10 cellular contexts compared by ENCODE assay signal in the genomic region with DNA sequence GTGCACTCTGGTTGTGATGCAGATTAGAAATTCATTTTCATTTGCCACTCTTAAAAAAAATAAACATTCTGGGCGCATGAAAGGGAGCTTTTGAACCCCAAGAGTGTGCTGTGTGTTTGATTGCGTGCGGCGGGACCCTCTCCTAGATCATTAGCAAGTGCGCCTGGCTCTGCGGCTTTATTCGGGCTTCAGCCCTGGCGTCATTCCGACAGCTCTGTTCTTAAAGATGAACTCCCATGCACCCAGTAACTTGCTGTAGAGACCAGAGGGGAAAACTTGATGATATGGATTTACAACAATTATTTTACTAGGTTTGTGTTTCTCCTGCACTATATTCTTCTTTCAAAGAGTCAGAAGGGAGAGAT.
"Had no signal": no experiment of that assay in that cellular context is flagged by ENCODE, and none has a peak within 500 bp of the region (broad histone marks: within the 10 kb centered on the region; RNA-seq: fewer than 3 reads in every experiment).

No MANE protein-coding gene starts in this region.

- H3K9me3 Mint-ChIP-seq: activated CD4-positive, alpha-beta memory T cell treated with anti-CD3 and anti-CD28 coated beads, Interleukin-2, amount 10 ng/mL, durations not matched to agents 7 days and 5 days; dendritic cell treated with granulocyte-macrophage colony-stimulating factor and Interleukin-4, amounts not matched to agents 40 ng/mL and 50 ng/mL, for 4 days; effector memory CD8-positive, alpha-beta T cell; stimulated activated effector memory CD8-positive, alpha-beta T cell treated with anti-CD3 and anti-CD28 coated beads, Interleukin-12 subunit alpha, Interleukin-12 subunit beta, amount 100 ng/mL, for 72 hours had no signal

- DNase-seq: foreskin melanocyte, tibial artery had no signal

- H3K27me3 Mint-ChIP-seq: effector memory CD8-positive, alpha-beta T cell had no signal

- H3K27ac ChIP-seq: breast epithelium, epithelial cell of prostate, parathyroid adenoma, tibial artery, vagina had no signal

- H3K36me3 Mint-ChIP-seq: stimulated activated effector memory CD8-positive, alpha-beta T cell treated with anti-CD3 and anti-CD28 coated beads, Interleukin-12 subunit alpha, Interleukin-12 subunit beta, amount 100 ng/mL, for 72 hours had no signal

- H3K27ac Mint-ChIP-seq: dendritic cell treated with granulocyte-macrophage colony-stimulating factor and Interleukin-4, amounts not matched to agents 40 ng/mL and 50 ng/mL, for 4 days had no signal
